12 cellular contexts compared by ENCODE assay signal in genomic region chr7:18420758-18421157, GRCh38.
DNase-seq lines count a peak whose midpoint lies in the region; ATAC-seq, FAIRE-seq and TF ChIP-seq lines count a peak whose summit lies in the region.
"Had no signal": no experiment of that assay in that cellular context is flagged by ENCODE, and none has a peak within 500 bp of the region (broad histone marks: within the 10 kb centered on the region; RNA-seq: fewer than 3 reads in every experiment).

No MANE protein-coding gene starts in this region.

- DNase-seq in DMS79 treated with DMSO at 0.1 percent for 48 hours (lab: John Stamatoyannopoulos, UW) (peak; percentile 40), keratinocyte (ENCODE audit: low read depth, low spot score) (peak; percentile 49), ascending aorta (ENCODE audit: low spot score in 2 of 2) (no peak), OCI-M2 (lab: John Stamatoyannopoulos, UW; ENCODE audit: unreplicated experiment) (no peak), AG08396 (ENCODE audit: low spot score) (no peak)
- no peak for DNase-seq in activated CD4-positive, alpha-beta T cell treated with anti-CD3 and anti-CD28 coated beads for 4 hours
- DNase-seq: activated CD4-positive, alpha-beta T cell treated with anti-CD3 and anti-CD28 coated beads, Interleukin-2, amount 10 ng/mL, durations not matched to agents 7 days and 5 days; NK-92 treated with Interleukin-12 subunit alpha and Interleukin-12 subunit beta, amount 100 ng/mL, for 24 hours; stimulated activated CD4-positive, alpha-beta T cell treated with anti-CD3 and anti-CD28 coated beads, Interleukin-2, amount 100 ng/mL, for 24 hours had no signal

- H3K36me3 ChIP-seq in keratinocyte (ENCODE audit: control insufficient read depth in 2 of 2, extremely low read depth in 1 of 2, insufficient read depth in 2 of 2, low read length in 2 of 2): no peaks in the 10 kb centered on the region
- no peaks in the 10 kb centered on the region for H3K36me3 ChIP-seq in ascending aorta

- H3K4me3 ChIP-seq in keratinocyte (ENCODE audit: control insufficient read depth in 2 of 3, extremely low read depth in 1 of 3, insufficient read depth in 2 of 3, low read depth in 1 of 3, low read length in 3 of 3): no peak overlapping the region
- no peak overlapping the region for H3K4me3 ChIP-seq in ascending aorta

- ATAC-seq in HG03432 (IDR thresholded peaks at IDR 0.05; ENCODE audit: unreplicated experiment) (peak; percentile 39), SK-N-SH treated with all-trans-retinoic acid at 6 μM for 48 hours (peak; percentile 80)
- ATAC-seq: stimulated activated memory B cell treated with anti-CD40 and anti-IgM and Interleukin-4, amounts not matched to agents 10 μg/mL and 1 μg/mL and 100 μg/mL, for 72 hours had no signal

- H3K9me1 ChIP-seq in keratinocyte (ENCODE audit: control insufficient read depth, extremely low read depth, insufficient read depth, low read length): no peaks in the 10 kb centered on the region

- no peak overlapping the region for H3K9ac ChIP-seq in keratinocyte (ENCODE audit: control insufficient read depth, extremely low read depth, insufficient read depth, low read length)

- H3K27me3 ChIP-seq in keratinocyte (ENCODE audit: control insufficient read depth, extremely low read depth, insufficient read depth, low read length) (no peaks in the 10 kb centered on the region), ascending aorta (no peaks in the 10 kb centered on the region)

- H3K9me3 ChIP-seq in keratinocyte (ENCODE audit: control insufficient read depth, low read depth, low read length): no peaks in the 10 kb centered on the region
- no peaks in the 10 kb centered on the region for H3K9me3 ChIP-seq in ascending aorta

- H3K4me1 ChIP-seq in keratinocyte (ENCODE audit: control insufficient read depth, extremely low read depth, insufficient read depth, low read length): peaks cover 7% of the 10 kb centered on the region
- peaks cover 0 to 10% of the 10 kb centered on the region in 2 donors for H3K4me1 ChIP-seq in ascending aorta

- FAIRE-seq in keratinocyte (lab: Jason Lieb, UNC): peak; percentile 95

- dilution Hi-C loops in keratinocyte (cut with MboI; ENCODE audit: extremely low pct_ligation_motif_present, low sequenced_read_pairs): no loop called here

- H3K79me2 ChIP-seq in keratinocyte (ENCODE audit: control insufficient read depth, insufficient read depth, low read length): no peaks in the 10 kb centered on the region

- peak overlapping the region; percentile 1 for H3K4me2 ChIP-seq in keratinocyte (ENCODE audit: control insufficient read depth, extremely low read depth, insufficient read depth, low read depth, low read length)

- intact Hi-C loops in ascending aorta (cut with DNase I): no loop called here

- no peaks in the 10 kb centered on the region for H4K20me1 ChIP-seq in keratinocyte (ENCODE audit: control insufficient read depth, extremely low read depth, insufficient read depth, low read length)

- TF ChIP-seq CTCF in keratinocyte (optimal IDR thresholded peaks at IDR 0.05 in 1 of 3, IDR thresholded peaks at IDR 0.05 in 1 of 3, conservative IDR thresholded peaks at IDR 0.05 in 1 of 3; ENCODE audit: extremely low read depth in 1 of 3, insufficient read depth in 2 of 3, low read length in 3 of 3): no peak
- no peak for TF ChIP-seq CTCF in ascending aorta (IDR thresholded peaks at IDR 0.05)

- peak overlapping the region; percentile 53 for H2AFZ ChIP-seq in keratinocyte (ENCODE audit: control insufficient read depth, low read length)

- no peak overlapping the region for H3K27ac ChIP-seq in keratinocyte (ENCODE audit: control insufficient read depth, insufficient read depth, low read length)
- H3K27ac ChIP-seq in ascending aorta: no peak overlapping the region

TF ChIP-seq in SK-N-SH treated with all-trans-retinoic acid at 6 μM for 48 hours, 23 proteins besides CTCF, POLR2A, EP300 and RAD21:
- TF ChIP-seq, protein P1, sequence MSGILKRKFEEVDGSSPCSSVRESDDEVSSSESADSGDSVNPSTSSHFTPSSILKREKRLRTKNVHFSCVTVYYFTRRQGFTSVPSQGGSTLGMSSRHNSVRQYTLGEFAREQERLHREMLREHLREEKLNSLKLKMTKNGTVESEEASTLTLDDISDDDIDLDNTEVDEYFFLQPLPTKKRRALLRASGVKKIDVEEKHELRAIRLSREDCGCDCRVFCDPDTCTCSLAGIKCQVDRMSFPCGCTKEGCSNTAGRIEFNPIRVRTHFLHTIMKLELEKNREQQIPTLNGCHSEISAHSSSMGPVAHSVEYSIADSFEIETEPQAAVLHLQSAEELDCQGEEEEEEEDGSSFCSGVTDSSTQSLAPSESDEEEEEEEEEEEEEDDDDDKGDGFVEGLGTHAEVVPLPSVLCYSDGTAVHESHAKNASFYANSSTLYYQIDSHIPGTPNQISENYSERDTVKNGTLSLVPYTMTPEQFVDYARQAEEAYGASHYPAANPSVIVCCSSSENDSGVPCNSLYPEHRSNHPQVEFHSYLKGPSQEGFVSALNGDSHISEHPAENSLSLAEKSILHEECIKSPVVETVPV (CRISPR knock-in tag; IDR thresholded peaks at IDR 0.05): no peak
- TF ChIP-seq POU6F1 (CRISPR knock-in tag; IDR thresholded peaks at IDR 0.05; ENCODE audit: borderline replicate concordance, low read depth) (no peak), BACH2 (CRISPR knock-in tag; IDR thresholded peaks at IDR 0.05; ENCODE audit: borderline replicate concordance) (no peak), RARB (CRISPR knock-in tag; IDR thresholded peaks at IDR 0.05) (no peak), TCF4 (CRISPR knock-in tag; IDR thresholded peaks at IDR 0.05; ENCODE audit: borderline replicate concordance) (no peak), OSR1 (CRISPR knock-in tag; IDR thresholded peaks at IDR 0.05) (no peak), ARNTL (CRISPR knock-in tag; IDR thresholded peaks at IDR 0.05; ENCODE audit: borderline replicate concordance, low read depth) (no peak), TOX (CRISPR knock-in tag; IDR thresholded peaks at IDR 0.05; ENCODE audit: borderline replicate concordance) (no peak), PATZ1 (CRISPR knock-in tag; IDR thresholded peaks at IDR 0.05; ENCODE audit: borderline replicate concordance) (no peak)
- TF ChIP-seq, protein P2, sequence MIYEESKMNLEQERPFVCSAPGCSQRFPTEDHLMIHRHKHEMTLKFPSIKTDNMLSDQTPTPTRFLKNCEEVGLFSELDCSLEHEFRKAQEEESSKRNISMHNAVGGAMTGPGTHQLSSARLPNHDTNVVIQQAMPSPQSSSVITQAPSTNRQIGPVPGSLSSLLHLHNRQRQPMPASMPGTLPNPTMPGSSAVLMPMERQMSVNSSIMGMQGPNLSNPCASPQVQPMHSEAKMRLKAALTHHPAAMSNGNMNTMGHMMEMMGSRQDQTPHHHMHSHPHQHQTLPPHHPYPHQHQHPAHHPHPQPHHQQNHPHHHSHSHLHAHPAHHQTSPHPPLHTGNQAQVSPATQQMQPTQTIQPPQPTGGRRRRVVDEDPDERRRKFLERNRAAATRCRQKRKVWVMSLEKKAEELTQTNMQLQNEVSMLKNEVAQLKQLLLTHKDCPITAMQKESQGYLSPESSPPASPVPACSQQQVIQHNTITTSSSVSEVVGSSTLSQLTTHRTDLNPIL (CRISPR knock-in tag; IDR thresholded peaks at IDR 0.05; ENCODE audit: low read depth): no peak

Comparison
In these comparisons a context has a peak if more than half of its experiments do, and no peak if none do; other contexts are left out.
1. DNase-seq: peak in DMS79 treated with DMSO at 0.1 percent for 48 hours (single experiment) and keratinocyte (single experiment); none in ascending aorta (0 of 2), OCI-M2 (single experiment), AG08396 (single experiment) and activated CD4-positive, alpha-beta T cell treated with anti-CD3 and anti-CD28 coated beads for 4 hours (0 of 2).